In genomic region chr11:58726594-58727414, GRCh38 we compare ENCODE assay signal across 15 cellular contexts. TPM values are rescaled to one million over a fixed set of nuclear protein-coding genes. Genes with fewer than 3 reads are reported as not detected.
A peak's percentile ranks its signal among the peaks of the same experiment; 100 is the strongest.
DNase-seq lines count a peak whose midpoint lies in the region; ATAC-seq, FAIRE-seq and TF ChIP-seq lines count a peak whose summit lies in the region.
"Had no signal": no experiment of that assay in that cellular context is flagged by ENCODE, and none has a peak within 500 bp of the region (broad histone marks: within the 10 kb centered on the region; RNA-seq: fewer than 3 reads in every experiment).

No MANE protein-coding gene starts in this region.

- BruUV-seq in K562 (replicated peaks; lab: Mats Ljungman, UMichigan), result no TSS peak

- peaks cover 10 to 26% (median 11%) of the 10 kb centered on the region in 10 experiments; a peak in 15 of 20 replicates for H3K4me1 ChIP-seq in BLaER1 treated with 17β-estradiol and CSF1 and Interleukin-3, amounts not matched to agents 10 nM and 100 nM
- H3K4me1 ChIP-seq in K562 (replicated peaks in 1 of 2; ENCODE audit: control insufficient read depth in 2 of 2, insufficient read depth in 2 of 2, low read length in 2 of 2), result peaks cover 0 to 25% of the 10 kb centered on the region in 2 experiments; a peak in 3 of 5 replicates
- no peaks in the 10 kb centered on the region for H3K4me1 ChIP-seq in GM23338 (ENCODE audit: insufficient read depth)
- H3K4me1 ChIP-seq: Caco-2, left lung had no signal

- no peak overlapping the region for H3K4me3 ChIP-seq in BLaER1 treated with 17β-estradiol and CSF1 and Interleukin-3, amounts not matched to agents 10 nM and 100 nM
- H3K4me3 ChIP-seq in K562 (no peak overlapping the region), GM23338 (no peak overlapping the region)
- H3K4me3 ChIP-seq: left lung had no signal

- H3K79me2 ChIP-seq in K562 (ENCODE audit: control insufficient read depth, insufficient read depth, low read length) (no peaks in the 10 kb centered on the region), GM23338 (replicated peaks; ENCODE audit: insufficient read depth) (no peaks in the 10 kb centered on the region)

- in situ Hi-C loops in K562 (cut with MboI), result no loop called here

- intact Hi-C loops in K562 (cut with micrococcal nuclease), result loop anchor here (2.0 to 5.0 kb wide), 2 partner anchors 44 to 60 kb away; no protein-coding TSS in a partner anchor

- DNase-seq in NOMO-1 treated with dmso at 0.1 percent for 144 hours (lab: John Stamatoyannopoulos, UW; ENCODE audit: unreplicated experiment) (peak; percentile 6), K562 (ENCODE audit: extremely low read depth in 1 of 4, low spot score in 3 of 4) (peak in 2 of 4 experiments; percentile 58 to 80), SW 1271 (lab: John Stamatoyannopoulos, UW) (no peak), NCI-H82 (lab: John Stamatoyannopoulos, UW) (no peak), GM23338 (ENCODE audit: low spot score) (no peak), middle frontal gyrus (ENCODE audit: extremely low spot score, low spot score) (no peak)
- DNase-seq: Caco-2; effector memory CD4-positive, alpha-beta T cell; left lung; NCI-H524; stimulated activated CD4-positive, alpha-beta T cell treated with anti-CD3 and anti-CD28 coated beads, Interleukin-12 subunit alpha, Interleukin-12 subunit beta, amount 100 ng/mL, for 4 hours had no signal

- TF ChIP-seq EP300 in K562 (IDR thresholded peaks at IDR 0.05; ENCODE audit: low read length), result peak; percentile 85

- peaks cover 83% of the 10 kb centered on the region for H3K9me3 Mint-ChIP-seq in GM23338

- 0 out of 22 replicates have a peak overlapping the region, but pooled peaks of 2 of the 11 experiments have one; percentile 1 to 7 for H3K9ac ChIP-seq in BLaER1 treated with 17β-estradiol and CSF1 and Interleukin-3, amounts not matched to agents 10 nM and 100 nM
- no peak overlapping the region for H3K9ac ChIP-seq in K562 (ENCODE audit: insufficient read depth in 1 of 2, low read depth in 2 of 2, low read length in 2 of 2)

- no peaks in the 10 kb centered on the region for H3F3A ChIP-seq in GM23338 (replicated peaks; ENCODE audit: low read depth)

- H3K9me2 ChIP-seq in GM23338 (ENCODE audit: insufficient read depth), result no peaks in the 10 kb centered on the region; the same call in 1 of the 2 replicates

- TF ChIP-seq POLR2A in K562 (conservative IDR thresholded peaks at IDR 0.05), result no peak

- no peaks in the 10 kb centered on the region for H4K20me1 ChIP-seq in BLaER1 treated with 17β-estradiol and CSF1 and Interleukin-3, amounts not matched to agents 10 nM and 100 nM
- H4K20me1 ChIP-seq in K562 (replicated peaks; ENCODE audit: control insufficient read depth, insufficient read depth, low read length), result no peaks in the 10 kb centered on the region
- no peaks in the 10 kb centered on the region for H4K20me1 ChIP-seq in GM23338 (replicated peaks; ENCODE audit: insufficient read depth)

- CTCF ChIA-PET in K562 (lab: Yijun Ruan, JAX; ENCODE audit: low intra/inter-chr PET ratio), result no interaction called here

- H3K9me1 ChIP-seq in K562 (ENCODE audit: control insufficient read depth, insufficient read depth, low read length), result no peaks in the 10 kb centered on the region

- H3K36me3 Mint-ChIP-seq in GM23338 (ENCODE audit: low read depth), result peaks cover 10% of the 10 kb centered on the region; the same call in 2 of the 3 replicates

- no peak for TF ChIP-seq CTCF in K562 (IDR thresholded peaks at IDR 0.05 in 2 of 3, conservative IDR thresholded peaks at IDR 0.05 in 1 of 3; ENCODE audit: insufficient read depth in 2 of 3, low read depth in 1 of 3, low read length in 3 of 3)
- no peak for TF ChIP-seq CTCF in GM23338 (conservative IDR thresholded peaks at IDR 0.05; ENCODE audit: low read depth in 2 of 2)

- no peaks in the 10 kb centered on the region for H3K4me1 Mint-ChIP-seq in GM23338

- ATAC-seq in GM19351 (IDR thresholded peaks at IDR 0.05; ENCODE audit: unreplicated experiment) (peak; percentile 47), K562 (peak; percentile 76), GM23338 (no peak)
- ATAC-seq: left lung had no signal

- peak overlapping the region in 5 of 11 experiments; percentile 18 to 54 (median 23); a peak in 6 of 22 replicates for H3K27ac ChIP-seq in BLaER1 treated with 17β-estradiol and CSF1 and Interleukin-3, amounts not matched to agents 10 nM and 100 nM
- H3K27ac ChIP-seq in K562 (ENCODE audit: extremely low read depth, low read depth, low read length), result peak overlapping the region; percentile 66; the same call in 2 of the 3 replicates
- no peak overlapping the region for H3K27ac ChIP-seq in GM23338 (ENCODE audit: low read depth)
- H3K27ac ChIP-seq: left lung had no signal

- peaks cover 0 to 4% (median 0%) of the 10 kb centered on the region in 11 experiments; a peak in 1 of 22 replicates for H3K9me3 ChIP-seq in BLaER1 treated with 17β-estradiol and CSF1 and Interleukin-3, amounts not matched to agents 10 nM and 100 nM (replicated peaks in 1 of 11)
- H3K9me3 ChIP-seq in K562 (replicated peaks; ENCODE audit: control insufficient read depth, insufficient read depth, low read depth, low read length), result no peaks in the 10 kb centered on the region
- H3K9me3 ChIP-seq: Caco-2, left lung had no signal

- H3K36me3 ChIP-seq in BLaER1 treated with 17β-estradiol and CSF1 and Interleukin-3, amounts not matched to agents 10 nM and 100 nM, result no peaks in the 10 kb centered on the region
- H3K36me3 ChIP-seq in K562 (ENCODE audit: control insufficient read depth, insufficient read depth, low read length), result no peaks in the 10 kb centered on the region
- no peaks in the 10 kb centered on the region for H3K36me3 ChIP-seq in GM23338 (ENCODE audit: insufficient read depth)
- H3K36me3 ChIP-seq: left lung had no signal

- FAIRE-seq in K562 (lab: Jason Lieb, UNC), result peak; percentile 73
- FAIRE-seq: H54 had no signal

- no peak for TF ChIP-seq RAD21 in K562 (CRISPR knock-in tag; conservative IDR thresholded peaks at IDR 0.05 in 1 of 2, IDR thresholded peaks at IDR 0.05 in 1 of 2)

- peak overlapping the region; percentile 82 for H2AFZ ChIP-seq in K562 (ENCODE audit: low read depth, low read length)
- no peak overlapping the region for H2AFZ ChIP-seq in GM23338

- POLR2A ChIA-PET in K562 (lab: Yijun Ruan, JAX), result no interaction called here

- no peak overlapping the region for H3K27ac Mint-ChIP-seq in GM23338

- H3K27me3 Mint-ChIP-seq in GM23338 (ENCODE audit: insufficient read depth, low read depth, poor library complexity), result no peaks in the 10 kb centered on the region

- no peak overlapping the region for H3K4me3 Mint-ChIP-seq in GM23338

- H3K27me3 ChIP-seq in BLaER1 treated with 17β-estradiol and CSF1 and Interleukin-3, amounts not matched to agents 10 nM and 100 nM, result no peaks in the 10 kb centered on the region
- no peaks in the 10 kb centered on the region for H3K27me3 ChIP-seq in K562 (ENCODE audit: control insufficient read depth in 2 of 2, insufficient read depth in 2 of 2, low read length in 2 of 2)
- no peaks in the 10 kb centered on the region for H3K27me3 ChIP-seq in GM23338 (ENCODE audit: insufficient read depth)
- H3K27me3 ChIP-seq: left lung had no signal

- 40% methylated on average over 2 of the region's 2 CpGs for WGBS in K562 (ENCODE audit: insufficient coverage, low coverage, missing lambda C conversion rate)

- H3K4me2 ChIP-seq in BLaER1 treated with 17β-estradiol and CSF1 and Interleukin-3, amounts not matched to agents 10 nM and 100 nM, result peak overlapping the region; percentile 3 to 88 (median 25); a peak in 19 of 22 replicates
- H3K4me2 ChIP-seq in K562 (ENCODE audit: insufficient read depth, low read length) (peak overlapping the region; percentile 26; the same call in 1 of the 2 replicates), GM23338 (no peak overlapping the region)

TF ChIP-seq in K562, 482 proteins besides CTCF, POLR2A, EP300 and RAD21 (continues in another document):
- TF ChIP-seq MECOM (CRISPR knock-in tag; IDR thresholded peaks at IDR 0.05) (peak; percentile 78), MTA1 (IDR thresholded peaks at IDR 0.05; ENCODE audit: borderline replicate concordance) (peak; percentile 26; the same call in 1 of the 2 replicates), NEUROD1 (IDR thresholded peaks at IDR 0.05; ENCODE audit: borderline replicate concordance, low read depth, low read length, partially characterized antibody) (peak; percentile 30), POLR2AphosphoS5 (IDR thresholded peaks at IDR 0.05; ENCODE audit: control insufficient read depth, insufficient read depth, low read depth, low read length) (peak; percentile 49; the same call in 1 of the 2 replicates), CBFB (CRISPR knock-in tag; IDR thresholded peaks at IDR 0.05) (no peak)

TF ChIP-seq in GM23338, 12 proteins besides CTCF, POLR2A, EP300 and RAD21 (continues in another document):
- TF ChIP-seq EZH2phosphoT487 (IDR thresholded peaks at IDR 0.05; ENCODE audit: unreplicated experiment) (no peak), STAT1 (IDR thresholded peaks at IDR 0.05; ENCODE audit: unreplicated experiment) (no peak), CREB1 (CRISPR knock-in tag; IDR thresholded peaks at IDR 0.05; ENCODE audit: low read depth) (no peak)

RNA-seq across cellular contexts. Expression of gene GLYAT, which starts 4.9 kb away (rescaled TPM):
- not detected in 2 replicates for total RNA-seq in K562 (2011; cell fraction: chromatin; rRNA removed; ENCODE audit: low replicate concordance)
- total RNA-seq in K562 (2011; cell fraction: nucleolus; rRNA removed), result not detected in 2 replicates
- total RNA-seq in K562 (2011; cell fraction: nucleoplasm; rRNA removed), result not detected in 2 replicates
- total RNA-seq in K562 (2014; rRNA removed), result not detected in 2 replicates
- not detected in 2 replicates for total RNA-seq in K562 (2014; rRNA removed; fragmentation: Illumina TruSeq; extraction: Trizol)
- not detected in 2 replicates for total RNA-seq in K562 (2015; rRNA removed; fragmentation: Illumina TruSeq; extraction: Trizol)
- not detected in 2 replicates for total RNA-seq in K562 (2021)
- polyA plus RNA-seq in K562 (2011; rRNA removed), result not detected in 2 replicates
- not detected in 2 replicates for polyA plus RNA-seq in K562 (2011; cell fraction: cytosol; rRNA removed)
- not detected in 2 replicates for polyA plus RNA-seq in K562 (2011; cell fraction: nucleus; rRNA removed)
- not detected in 2 replicates for polyA plus RNA-seq in K562 (2012)
- not detected in 2 replicates for polyA plus RNA-seq in K562 (2014; fragmentation: Illumina TruSeq; extraction: Trizol)
- polyA plus RNA-seq in K562 (2014; fragmentation: Nextera tagmentation; extraction: Ambion mirVana), result not detected
- 0.47 TPM in 1 of 2 replicates, not detected in the other for polyA plus RNA-seq in K562 (2014; rRNA removed)
- polyA minus RNA-seq in K562 (2011; rRNA and poly(A)+ RNA removed), result not detected in 2 replicates
- polyA minus RNA-seq in K562 (2011; cell fraction: cytosol; rRNA and poly(A)+ RNA removed), result not detected in 2 replicates
- polyA minus RNA-seq in K562 (2011; cell fraction: nucleus; rRNA and poly(A)+ RNA removed), result not detected in 2 replicates
- 0.10 TPM in 1 of 2 replicates, not detected in the other for total RNA-seq in GM23338 (2014; rRNA removed; shearing (Covaris generic))
- polyA plus RNA-seq in GM23338 (2016; fragmentation: Nextera tagmentation; extraction: Ambion mirVana), result not detected in 2 replicates
- total RNA-seq: Caco-2, left lung, LHCN-M2 had no signal
